In the genomic region with DNA sequence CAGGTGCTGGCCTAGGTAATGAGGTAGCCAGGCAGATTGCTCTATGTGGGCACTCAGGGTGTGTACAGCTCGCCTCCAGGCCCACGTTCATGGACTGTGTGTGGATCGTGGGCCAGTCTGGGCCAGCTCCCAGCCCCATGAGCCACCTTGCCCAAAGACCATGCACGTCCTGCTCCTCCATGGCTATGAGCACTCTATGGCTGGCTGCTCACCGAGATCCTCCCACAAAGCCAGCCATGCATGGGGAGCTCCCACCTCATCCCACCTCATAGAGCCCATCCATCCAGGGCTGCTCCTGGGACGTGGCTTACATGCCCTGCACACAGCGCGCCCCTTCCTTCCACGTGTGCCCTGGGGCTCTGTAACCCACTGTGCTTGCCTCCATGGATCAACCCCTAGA, we compare ENCODE assay signal across 17 cellular contexts.
DNase-seq lines count a peak whose midpoint lies in the region; ATAC-seq and TF ChIP-seq lines count a peak whose summit lies in the region.
"Had no signal": no experiment of that assay in that cellular context is flagged by ENCODE, and none has a peak within 500 bp of the region (broad histone marks: within the 10 kb centered on the region; RNA-seq: fewer than 3 reads in every experiment).

No MANE protein-coding gene starts in this region.

- H3K27ac ChIP-seq in neuronal stem cell (replicated peaks; ENCODE audit: low read length) = no peak overlapping the region
- no peak overlapping the region for H3K27ac ChIP-seq in upper lobe of right lung
- H3K27ac ChIP-seq in caudate nucleus (ENCODE audit: low read depth, low read length) = no peak overlapping the region
- H3K27ac ChIP-seq: 22Rv1; A549; BLaER1 treated with 17β-estradiol and CSF1 and Interleukin-3, amounts not matched to agents 10 nM and 100 nM; C4-2B had no signal

- ATAC-seq in upper lobe of right lung = peak; percentile 5
- no peak for ATAC-seq in Right ventricle myocardium inferior
- ATAC-seq: A549; CD8-positive, alpha-beta T cell had no signal

- H3K4me3 ChIP-seq in neuronal stem cell (ENCODE audit: low read length in 2 of 2) (no peak overlapping the region), upper lobe of right lung (no peak overlapping the region)
- H3K4me3 ChIP-seq: A549; BLaER1 treated with 17β-estradiol and CSF1 and Interleukin-3, amounts not matched to agents 10 nM and 100 nM had no signal

- intact Hi-C loops in upper lobe of right lung (cut with DNase I) = no loop called here
- intact Hi-C loops in Right ventricle myocardium inferior (cut with DNase I) = no loop called here

- no peaks in the 10 kb centered on the region for H3K27me3 Mint-ChIP-seq in chondrocyte (ENCODE audit: low read depth)
- H3K27me3 Mint-ChIP-seq: B cell; CD4-positive, alpha-beta T cell had no signal

- peak overlapping the region; percentile 83 for H3K14ac ChIP-seq in neuronal stem cell (ENCODE audit: low read length)

- peak overlapping the region; percentile 14 for H2BK5ac ChIP-seq in neuronal stem cell (ENCODE audit: low read length)

- H3K9me3 ChIP-seq in neuronal stem cell (replicated peaks in 1 of 2; ENCODE audit: control insufficient read depth in 2 of 2, insufficient read depth in 1 of 2, low read depth in 1 of 2, low read length in 2 of 2) (peaks cover 0 to 3% of the 10 kb centered on the region in 2 donors), upper lobe of right lung (no peaks in the 10 kb centered on the region)
- H3K9me3 ChIP-seq: A549, Caco-2 had no signal

- H3K36me3 ChIP-seq in neuronal stem cell (replicated peaks in 1 of 2; ENCODE audit: control insufficient read depth in 2 of 2, insufficient read depth in 2 of 2, low read length in 2 of 2) (no peaks in the 10 kb centered on the region), upper lobe of right lung (no peaks in the 10 kb centered on the region)
- H3K36me3 ChIP-seq: BLaER1 treated with 17β-estradiol and CSF1 and Interleukin-3, amounts not matched to agents 10 nM and 100 nM had no signal

- no peak overlapping the region for H2BK12ac ChIP-seq in neuronal stem cell (ENCODE audit: low read length)

- H4K91ac ChIP-seq in neuronal stem cell (ENCODE audit: low read depth, low read length, poor library complexity) = peak overlapping the region; percentile 89

- H2BK120ac ChIP-seq in neuronal stem cell (ENCODE audit: low read depth, low read length) = no peak overlapping the region

- H4K8ac ChIP-seq in neuronal stem cell (ENCODE audit: low read depth, low read length) = no peak overlapping the region

- no peaks in the 10 kb centered on the region for H3K36me3 Mint-ChIP-seq in chondrocyte (ENCODE audit: low read depth)
- H3K36me3 Mint-ChIP-seq: CD8-positive, alpha-beta T cell had no signal

- H3K27me3 ChIP-seq in neuronal stem cell (ENCODE audit: control insufficient read depth in 3 of 3, insufficient read depth in 3 of 3, low read depth in 1 of 3, low read length in 3 of 3) (no peaks in the 10 kb centered on the region), upper lobe of right lung (no peaks in the 10 kb centered on the region)
- H3K27me3 ChIP-seq: BLaER1 treated with 17β-estradiol and CSF1 and Interleukin-3, amounts not matched to agents 10 nM and 100 nM had no signal

- H2AFZ ChIP-seq in neuronal stem cell (ENCODE audit: low read length) = no peak overlapping the region

- H3K4me2 ChIP-seq in neuronal stem cell (ENCODE audit: insufficient read depth, low read length, poor library complexity, severe bottlenecking) = no peak overlapping the region
- H3K4me2 ChIP-seq: A549; BLaER1 treated with 17β-estradiol and CSF1 and Interleukin-3, amounts not matched to agents 10 nM and 100 nM had no signal

- peaks cover 9% of the 10 kb centered on the region for H3K9me3 Mint-ChIP-seq in chondrocyte (ENCODE audit: low read depth)
- H3K9me3 Mint-ChIP-seq: CD4-positive, alpha-beta T cell; CD8-positive, alpha-beta T cell had no signal

- H3K27ac Mint-ChIP-seq in chondrocyte (ENCODE audit: unreplicated experiment) = no peak overlapping the region
- H3K27ac Mint-ChIP-seq: B cell; CD4-positive, alpha-beta T cell; CD8-positive, alpha-beta T cell had no signal

- H3K9ac ChIP-seq in neuronal stem cell (ENCODE audit: low read depth, low read length, poor library complexity) = no peak overlapping the region
- H3K9ac ChIP-seq: BLaER1 treated with 17β-estradiol and CSF1 and Interleukin-3, amounts not matched to agents 10 nM and 100 nM had no signal

- no peaks in the 10 kb centered on the region for H3K79me1 ChIP-seq in neuronal stem cell (ENCODE audit: low read depth, low read length)

- no CpG with 5 or more reads among the region's 9 CpGs for WGBS in neuronal stem cell (ENCODE audit: extremely low coverage in 2 of 2, insufficient read length in 2 of 2, insufficient replicate concordance in 1 of 2), 2 donors

- no peaks in the 10 kb centered on the region for H3K4me1 Mint-ChIP-seq in chondrocyte (ENCODE audit: low read depth)
- H3K4me1 Mint-ChIP-seq: B cell had no signal

- H3K4me3 Mint-ChIP-seq in chondrocyte (ENCODE audit: unreplicated experiment) = no peak overlapping the region
- H3K4me3 Mint-ChIP-seq: B cell; CD4-positive, alpha-beta T cell; CD8-positive, alpha-beta T cell had no signal

- H2AK5ac ChIP-seq in neuronal stem cell (ENCODE audit: low read depth, low read length) = peak overlapping the region; percentile 50

- H3K4ac ChIP-seq in neuronal stem cell (ENCODE audit: low read length) = no peak overlapping the region

- DNase-seq in chondrocyte (ENCODE audit: low spot score) (peak; percentile 58), neuronal stem cell (ENCODE audit: low spot score) (no peak), upper lobe of right lung (no peak), Right ventricle myocardium inferior (ENCODE audit: missing footprints) (no peak), caudate nucleus (lab: John Stamatoyannopoulos, UW) (no peak)
- DNase-seq: AML-193; Caco-2; Calu3; CD4-positive, alpha-beta T cell; CD8-positive, alpha-beta T cell; DMS79 treated with DMSO at 0.1 percent for 48 hours; GF-D8 had no signal

- H2BK15ac ChIP-seq in neuronal stem cell (ENCODE audit: low read length) = peak overlapping the region; percentile 87

- H3K18ac ChIP-seq in neuronal stem cell (ENCODE audit: low read length) = peak overlapping the region; percentile 51

- H3K4me1 ChIP-seq in neuronal stem cell (ENCODE audit: control insufficient read depth in 2 of 2, insufficient read depth in 1 of 2, low read depth in 1 of 2, low read length in 2 of 2) (no peaks in the 10 kb centered on the region), upper lobe of right lung (no peaks in the 10 kb centered on the region)
- H3K4me1 ChIP-seq: A549, Caco-2 had no signal

- TF ChIP-seq CTCF in chondrocyte (IDR thresholded peaks at IDR 0.05) (no peak), upper lobe of right lung (IDR thresholded peaks at IDR 0.05) (no peak)

- no peak overlapping the region for H3K23ac ChIP-seq in neuronal stem cell (ENCODE audit: low read depth, low read length, poor library complexity)
